In genomic region chr20:38247166-38247509, GRCh38 we compare ENCODE assay signal across 15 cellular contexts. TPM values are rescaled to one million over a fixed set of nuclear protein-coding genes. Genes with fewer than 3 reads are reported as not detected.
"Had no signal": no experiment of that assay in that cellular context is flagged by ENCODE, and none has a peak within 500 bp of the region (broad histone marks: within the 10 kb centered on the region; RNA-seq: fewer than 3 reads in every experiment).

No MANE protein-coding gene starts in this region.

- H3K4me2 ChIP-seq: SK-N-SH had no signal

- H3K27me3 ChIP-seq: stomach had no signal

- H3K4me3 ChIP-seq: stomach had no signal

- DNase-seq: activated B cell treated with CpG ODN at 0.5 μM for 24 hours; activated CD4-positive, alpha-beta T cell treated with anti-CD3 and anti-CD28 coated beads, Interleukin-2, amount 10 ng/mL, durations not matched to agents 7 days and 5 days; kidney glomerular epithelial cell; SK-N-SH; stimulated activated CD4-positive, alpha-beta T cell treated with anti-CD3 and anti-CD28 coated beads, Interleukin-15, amount 100 ng/mL, for 24 hours; stimulated activated CD4-positive, alpha-beta T cell treated with anti-CD3 and anti-CD28 coated beads, Interleukin-4, amount 100 ng/mL, for 4 hours; stomach; trophoblast cell had no signal

- FAIRE-seq: bronchial epithelial cell, colon had no signal

- H3K9ac ChIP-seq: SK-N-SH had no signal

RNA-seq across cellular contexts. Expression of gene KIAA1755, which starts 13.4 kb away (rescaled TPM):
- total RNA-seq: activated B cell treated with CpG ODN at 0.5 μM for 24 hours; activated CD4-positive, alpha-beta T cell treated with anti-CD3 and anti-CD28 coated beads, Interleukin-2, amount 10 ng/mL, durations not matched to agents 7 days and 5 days; activated CD8-positive, alpha-beta memory T cell treated with anti-CD3 and anti-CD28 coated beads for 36 hours; bronchial epithelial cell; T-helper 1 cell treated with Interleukin-12 subunit alpha and Interleukin-12 subunit beta and Interleukin-4 antibody, amounts not matched to agents 30 ng/mL and 1 ng/mL, for 36 hours had no signal

RNA-seq across cellular contexts. Expression of gene BPI, which starts 56.8 kb away (rescaled TPM):
- total RNA-seq: activated B cell treated with CpG ODN at 0.5 μM for 24 hours; activated CD4-positive, alpha-beta T cell treated with anti-CD3 and anti-CD28 coated beads, Interleukin-2, amount 10 ng/mL, durations not matched to agents 7 days and 5 days; activated CD8-positive, alpha-beta memory T cell treated with anti-CD3 and anti-CD28 coated beads for 36 hours; bronchial epithelial cell; fibroblast of lung; lower leg skin; pulmonary artery endothelial cell; T-helper 1 cell treated with Interleukin-12 subunit alpha and Interleukin-12 subunit beta and Interleukin-4 antibody, amounts not matched to agents 30 ng/mL and 1 ng/mL, for 36 hours had no signal
- polyA plus RNA-seq: fibroblast of lung, SK-N-SH had no signal
